21 cellular contexts compared by ENCODE assay signal in the genomic region with DNA sequence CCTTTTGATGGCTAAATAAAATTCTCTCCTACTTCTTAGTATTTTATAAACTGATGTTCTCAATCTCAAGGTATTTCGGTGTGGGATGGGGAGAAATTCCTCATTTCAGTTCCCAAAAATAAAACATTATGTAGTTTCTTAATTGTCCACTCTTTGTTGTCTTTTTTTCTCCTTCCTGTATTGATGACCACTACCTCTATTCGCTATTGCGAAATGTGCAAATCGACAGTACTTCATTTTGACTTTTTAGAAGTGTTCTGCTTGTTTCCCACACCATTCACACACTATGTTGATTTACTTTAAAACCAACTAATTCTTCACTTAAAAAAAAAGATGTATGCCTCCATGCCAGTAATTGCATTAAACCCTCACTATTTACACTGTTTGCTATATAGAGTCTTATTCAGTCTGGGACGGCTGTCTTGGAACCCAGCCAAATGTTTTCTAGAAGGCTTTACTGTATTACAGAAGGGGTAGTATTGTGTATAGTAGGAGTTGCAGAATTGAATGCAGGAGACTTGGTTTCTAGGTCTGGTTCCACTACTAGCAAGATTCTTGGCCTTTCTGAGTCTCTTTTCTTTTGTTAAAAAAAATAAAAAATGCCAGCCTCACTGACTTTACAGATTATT. TPM values are rescaled to one million over a fixed set of nuclear protein-coding genes. Genes with fewer than 3 reads are reported as not detected.
DNase-seq lines count a peak whose midpoint lies in the region; ATAC-seq and TF ChIP-seq lines count a peak whose summit lies in the region.
"Had no signal": no experiment of that assay in that cellular context is flagged by ENCODE, and none has a peak within 500 bp of the region (broad histone marks: within the 10 kb centered on the region; RNA-seq: fewer than 3 reads in every experiment).

No MANE protein-coding gene starts in this region.

- H3K4me3 Mint-ChIP-seq in activated CD8-positive, alpha-beta memory T cell treated with anti-CD3 and anti-CD28 coated beads, Interleukin-2, amount 10 ng/mL, durations not matched to agents 7 days and 5 days, result no peak overlapping the region
- H3K4me3 Mint-ChIP-seq: activated CD4-positive, alpha-beta memory T cell treated with anti-CD3 and anti-CD28 coated beads for 36 hours; activated T-cell treated with anti-CD3 and anti-CD28 coated beads, Interleukin-2, amount 50 U/mL, for 4 hours; natural killer cell treated with Interleukin-12 subunit alpha and Interleukin-12 subunit beta and Interleukin-15 and Interleukin-18, amount 100 ng/mL, for 72 hours; stimulated activated naive B cell treated with anti-CD40 and anti-IgM and Interleukin-4, amounts not matched to agents 10 μg/mL and 1 μg/mL and 100 μg/mL, for 72 hours had no signal

- no peaks in the 10 kb centered on the region for H3K27me3 Mint-ChIP-seq in activated CD8-positive, alpha-beta memory T cell treated with anti-CD3 and anti-CD28 coated beads, Interleukin-2, amount 10 ng/mL, durations not matched to agents 7 days and 5 days
- H3K27me3 Mint-ChIP-seq: activated CD4-positive, alpha-beta memory T cell treated with anti-CD3 and anti-CD28 coated beads for 36 hours; natural killer cell treated with Interleukin-12 subunit alpha and Interleukin-12 subunit beta and Interleukin-15 and Interleukin-18, amount 100 ng/mL, for 72 hours; progenitor cell of endocrine pancreas; stimulated activated naive B cell treated with anti-CD40 and anti-IgM and Interleukin-4, amounts not matched to agents 10 μg/mL and 1 μg/mL and 100 μg/mL, for 72 hours had no signal

- H3K9me3 ChIP-seq in HEK293 (ENCODE audit: control insufficient read depth, insufficient read depth, low read depth, low read length), result no peaks in the 10 kb centered on the region
- H3K9me3 ChIP-seq: heart left ventricle, tibial nerve had no signal

- H3K4me1 ChIP-seq in HEK293 (ENCODE audit: control insufficient read depth, insufficient read depth, low read length), result peaks cover 9% of the 10 kb centered on the region

- no peaks in the 10 kb centered on the region for H3K36me3 ChIP-seq in HEK293 (ENCODE audit: control insufficient read depth in 2 of 2, insufficient read depth in 1 of 2, low read length in 2 of 2)
- H3K36me3 ChIP-seq: heart left ventricle had no signal

- DNase-seq in DMS 273 (lab: John Stamatoyannopoulos, UW; ENCODE audit: unreplicated experiment) (peak; percentile 43), DMS 273 treated with DMSO at 0.1 percent for 48 hours (lab: John Stamatoyannopoulos, UW) (no peak), NCI-H748 (lab: John Stamatoyannopoulos, UW; ENCODE audit: unreplicated experiment) (peak; percentile 56), fibroblast of pulmonary artery (ENCODE audit: low read depth) (peak; percentile 17)
- DNase-seq in activated CD8-positive, alpha-beta memory T cell treated with anti-CD3 and anti-CD28 coated beads, Interleukin-2, amount 10 ng/mL, durations not matched to agents 7 days and 5 days, result no peak
- DNase-seq: activated CD4-positive, alpha-beta memory T cell treated with anti-CD3 and anti-CD28 coated beads for 36 hours; activated T-cell treated with anti-CD3 and anti-CD28 coated beads, Interleukin-2, amount 50 U/mL, for 4 hours; heart left ventricle; mesenchymal stem cell; NCI-H226; small intestine; stimulated activated naive B cell treated with anti-CD40 and anti-IgM and Interleukin-4, amounts not matched to agents 10 μg/mL and 1 μg/mL and 100 μg/mL, for 72 hours had no signal

- no peak overlapping the region for H3K27ac Mint-ChIP-seq in activated CD8-positive, alpha-beta memory T cell treated with anti-CD3 and anti-CD28 coated beads, Interleukin-2, amount 10 ng/mL, durations not matched to agents 7 days and 5 days
- H3K27ac Mint-ChIP-seq: activated CD4-positive, alpha-beta memory T cell treated with anti-CD3 and anti-CD28 coated beads for 36 hours; progenitor cell of endocrine pancreas; stimulated activated naive B cell treated with anti-CD40 and anti-IgM and Interleukin-4, amounts not matched to agents 10 μg/mL and 1 μg/mL and 100 μg/mL, for 72 hours had no signal

- POLR2A ChIA-PET in HEK293 (lab: Yijun Ruan, JAX), result no interaction called here

- CTCF ChIA-PET in HEK293 (lab: Yijun Ruan, JAX), result no interaction called here
- CTCF ChIA-PET in activated CD8-positive, alpha-beta memory T cell treated with anti-CD3 and anti-CD28 coated beads, Interleukin-2, amount 10 ng/mL, durations not matched to agents 7 days and 5 days (lab: Charles Lee), result no interaction called here

- peaks cover 22% of the 10 kb centered on the region for H3K4me1 Mint-ChIP-seq in activated CD8-positive, alpha-beta memory T cell treated with anti-CD3 and anti-CD28 coated beads, Interleukin-2, amount 10 ng/mL, durations not matched to agents 7 days and 5 days

- H3K36me3 Mint-ChIP-seq in activated CD8-positive, alpha-beta memory T cell treated with anti-CD3 and anti-CD28 coated beads, Interleukin-2, amount 10 ng/mL, durations not matched to agents 7 days and 5 days, result peaks cover 13% of the 10 kb centered on the region

- no peak overlapping the region for H3K27ac ChIP-seq in HEK293 (ENCODE audit: extremely low read depth, low read depth, low read length)
- H3K27ac ChIP-seq: 22Rv1, C4-2B, heart left ventricle, tibial nerve had no signal

- TF ChIP-seq CTCF in HEK293 (tag by site-specific recombination; IDR thresholded peaks at IDR 0.05), result no peak
- no peak for TF ChIP-seq CTCF in fibroblast of pulmonary artery (IDR thresholded peaks at IDR 0.05; ENCODE audit: low read length, missing control alignments)

- no peak for ATAC-seq in activated CD8-positive, alpha-beta memory T cell treated with anti-CD3 and anti-CD28 coated beads, Interleukin-2, amount 10 ng/mL, durations not matched to agents 7 days and 5 days
- ATAC-seq in GM18519 (IDR thresholded peaks at IDR 0.05; ENCODE audit: low FRiP score, unreplicated experiment) (no peak), HG03520 (IDR thresholded peaks at IDR 0.05; ENCODE audit: unreplicated experiment) (no peak)
- ATAC-seq: activated naive CD4-positive, alpha-beta T cell treated with anti-CD3 and anti-CD28 coated beads, Interleukin-2, amount 50 U/mL, for 72 hours; activated T-cell treated with anti-CD3 and anti-CD28 coated beads, Interleukin-2, amount 50 U/mL, for 4 hours; heart left ventricle; natural killer cell treated with Interleukin-12 subunit alpha and Interleukin-12 subunit beta and Interleukin-15 and Interleukin-18, amount 100 ng/mL, for 72 hours; stimulated activated naive B cell treated with anti-CD40 and anti-IgM and Interleukin-4, amounts not matched to agents 10 μg/mL and 1 μg/mL and 100 μg/mL, for 72 hours had no signal

- H3K4me3 ChIP-seq in HEK293 (ENCODE audit: low read depth, low read length) (no peak overlapping the region), fibroblast of pulmonary artery (replicated peaks; ENCODE audit: low read depth, low read length) (no peak overlapping the region)
- H3K4me3 ChIP-seq: heart left ventricle, tibial nerve had no signal

- H3K9me3 Mint-ChIP-seq in activated CD8-positive, alpha-beta memory T cell treated with anti-CD3 and anti-CD28 coated beads, Interleukin-2, amount 10 ng/mL, durations not matched to agents 7 days and 5 days (ENCODE audit: low read depth), result peaks cover 2% of the 10 kb centered on the region
- H3K9me3 Mint-ChIP-seq: natural killer cell treated with Interleukin-12 subunit alpha and Interleukin-12 subunit beta and Interleukin-15 and Interleukin-18, amount 100 ng/mL, for 72 hours had no signal

TF ChIP-seq in HEK293, 187 proteins besides CTCF, POLR2A, EP300 and RAD21:
- no peak for TF ChIP-seq ZNF561 (tag by site-specific recombination; IDR thresholded peaks at IDR 0.05; ENCODE audit: borderline replicate concordance)
- TF ChIP-seq TRIM28 (IDR thresholded peaks at IDR 0.05; ENCODE audit: borderline replicate concordance, low read length), result peak; percentile 60; the same call in 1 of the 2 replicates
- TF ChIP-seq ZNF660 (tag by site-specific recombination; IDR thresholded peaks at IDR 0.05), result 0 out of 2 replicates have a peak, but pooled peaks have one; percentile 25

RNA-seq across cellular contexts. Expression of a gene that starts 5.6 kb away (rescaled TPM):
- 10 to 100 TPM; 16.1 to 24.9 TPM for total RNA-seq in activated CD8-positive, alpha-beta memory T cell treated with anti-CD3 and anti-CD28 coated beads, Interleukin-2, amount 10 ng/mL, durations not matched to agents 7 days and 5 days

Comparison
In these comparisons a context has a peak if more than half of its experiments do, and no peak if none do; other contexts are left out.
1. DNase-seq: peak in DMS 273 (single experiment), NCI-H748 (single experiment) and fibroblast of pulmonary artery (single experiment); none in DMS 273 treated with DMSO at 0.1 percent for 48 hours (single experiment) and activated CD8-positive, alpha-beta memory T cell treated with anti-CD3 and anti-CD28 coated beads, Interleukin-2, amount 10 ng/mL, durations not matched to agents 7 days and 5 days (single experiment).